In genomic region chr9:5568868-5569267, GRCh38 we compare ENCODE assay signal across 29 cellular contexts. TPM values are rescaled to one million over a fixed set of nuclear protein-coding genes. Genes with fewer than 3 reads are reported as not detected.
DNase-seq lines count a peak whose midpoint lies in the region; ATAC-seq lines count a peak whose summit lies in the region.
"Had no signal": no experiment of that assay in that cellular context is flagged by ENCODE, and none has a peak within 500 bp of the region (broad histone marks: within the 10 kb centered on the region; RNA-seq: fewer than 3 reads in every experiment).

No MANE protein-coding gene starts in this region.

- H3K4me2 ChIP-seq in mesenchymal stem cell (ENCODE audit: low read length, poor library complexity, severe bottlenecking) = no peak overlapping the region
- H3K4me2 ChIP-seq: neural progenitor cell had no signal

- H3K4me1 Mint-ChIP-seq in activated CD4-positive, alpha-beta T cell treated with anti-CD3 and anti-CD28 coated beads for 36 hours = peaks cover 15% of the 10 kb centered on the region
- peaks cover 17% of the 10 kb centered on the region for H3K4me1 Mint-ChIP-seq in activated CD4-positive, alpha-beta T cell treated with anti-CD3 and anti-CD28 coated beads, Interleukin-2, amount 10 ng/mL, durations not matched to agents 7 days and 5 days
- H3K4me1 Mint-ChIP-seq in T-cell = peaks cover 17 to 27% (median 20%) of the 10 kb centered on the region in 3 donors

- no peak overlapping the region for H3K18ac ChIP-seq in mesenchymal stem cell (ENCODE audit: low read depth in 1 of 2, low read length in 2 of 2)

- H3K4me1 ChIP-seq in mesenchymal stem cell (ENCODE audit: control insufficient read depth, insufficient read depth, low read depth, low read length) = peaks cover 4% of the 10 kb centered on the region
- H3K4me1 ChIP-seq: ascending aorta, neural progenitor cell, right lobe of liver had no signal

- intact Hi-C loops in activated CD4-positive, alpha-beta T cell treated with anti-CD3 and anti-CD28 coated beads for 36 hours (cut with DNase I, micrococcal nuclease) = loop anchor here in 1 of 2 experiments (5.0 kb wide), 1 partner anchor 47 kb away; no protein-coding TSS in a partner anchor
- intact Hi-C loops in left cardiac atrium (cut with DNase I) = no loop called here

- no peaks in the 10 kb centered on the region for H3K27me3 ChIP-seq in mesenchymal stem cell (ENCODE audit: control insufficient read depth in 1 of 2, insufficient read depth in 1 of 2, low read length in 2 of 2)
- H3K27me3 ChIP-seq: ascending aorta, left lung, neural progenitor cell, right lobe of liver had no signal

- H3K9me3 ChIP-seq in mesenchymal stem cell (ENCODE audit: control insufficient read depth, low read length) = no peaks in the 10 kb centered on the region
- H3K9me3 ChIP-seq: ascending aorta, left lung, right lobe of liver had no signal

- H3K23ac ChIP-seq in mesenchymal stem cell (ENCODE audit: low read length in 2 of 2) = no peak overlapping the region

- no peak overlapping the region for H3K9ac ChIP-seq in mesenchymal stem cell (ENCODE audit: low read length)
- H3K9ac ChIP-seq: neural progenitor cell had no signal

- no peak overlapping the region for H2BK120ac ChIP-seq in mesenchymal stem cell (ENCODE audit: low read depth, low read length)

- H2AK5ac ChIP-seq in mesenchymal stem cell (ENCODE audit: low read length, severe bottlenecking) = peak overlapping the region; percentile 81

- H3K27ac Mint-ChIP-seq in activated CD4-positive, alpha-beta T cell treated with anti-CD3 and anti-CD28 coated beads for 36 hours = peak overlapping the region; percentile 44
- H3K27ac Mint-ChIP-seq in activated CD4-positive, alpha-beta T cell treated with anti-CD3 and anti-CD28 coated beads, Interleukin-2, amount 10 ng/mL, durations not matched to agents 7 days and 5 days = no peak overlapping the region
- H3K27ac Mint-ChIP-seq in T-cell = peak overlapping the region; percentile 15 to 74
- H3K27ac Mint-ChIP-seq: activated CD4-positive, alpha-beta T cell treated with anti-CD3 and anti-CD28 coated beads, Interleukin-2, amount 10 ng/mL, durations not matched to agents 24 days and 14 days; immature natural killer cell; memory B cell; neural progenitor cell had no signal

- H2BK5ac ChIP-seq in mesenchymal stem cell (ENCODE audit: low read depth, low read length, poor library complexity, severe bottlenecking) = no peak overlapping the region

- no peaks in the 10 kb centered on the region for H3K79me1 ChIP-seq in mesenchymal stem cell (replicated peaks; ENCODE audit: low read length, poor library complexity, severe bottlenecking)

- no peaks in the 10 kb centered on the region for H3K27me3 Mint-ChIP-seq in activated CD4-positive, alpha-beta T cell treated with anti-CD3 and anti-CD28 coated beads for 36 hours
- H3K27me3 Mint-ChIP-seq in activated CD4-positive, alpha-beta T cell treated with anti-CD3 and anti-CD28 coated beads, Interleukin-2, amount 10 ng/mL, durations not matched to agents 7 days and 5 days = no peaks in the 10 kb centered on the region
- H3K27me3 Mint-ChIP-seq in T-cell = no peaks in the 10 kb centered on the region
- H3K27me3 Mint-ChIP-seq: activated CD4-positive, alpha-beta T cell treated with anti-CD3 and anti-CD28 coated beads, Interleukin-2, amount 10 ng/mL, durations not matched to agents 24 days and 14 days; memory B cell had no signal

- POLR2A ChIA-PET in activated CD4-positive, alpha-beta T cell treated with anti-CD3 and anti-CD28 coated beads for 36 hours (lab: Charles Lee) = no interaction called here
- POLR2A ChIA-PET in activated CD4-positive, alpha-beta T cell treated with anti-CD3 and anti-CD28 coated beads, Interleukin-2, amount 10 ng/mL, durations not matched to agents 7 days and 5 days (lab: Charles Lee) = no interaction called here
- POLR2A ChIA-PET in T-cell (lab: Charles Lee) = interaction anchor here in 1 of 2 donors (0.6 kb wide), 1 partner anchor 49 kb away, joined by 3 read pairs; no protein-coding TSS in a partner anchor

- no peak overlapping the region for H3K4me3 ChIP-seq in mesenchymal stem cell (ENCODE audit: insufficient read depth in 1 of 2, low read depth in 1 of 2, low read length in 2 of 2)
- H3K4me3 ChIP-seq: ascending aorta, left lung, neural progenitor cell, right lobe of liver had no signal

- H3K27ac ChIP-seq in mesenchymal stem cell (ENCODE audit: low read length, poor library complexity, severe bottlenecking) = no peak overlapping the region
- H3K27ac ChIP-seq: ascending aorta, left lung, neural progenitor cell, right lobe of liver had no signal

- H2AFZ ChIP-seq in mesenchymal stem cell (ENCODE audit: low read depth, low read length) = no peak overlapping the region
- H2AFZ ChIP-seq: neural progenitor cell had no signal

- no peak overlapping the region for H3K14ac ChIP-seq in mesenchymal stem cell (ENCODE audit: low read length in 2 of 2)

- H4K8ac ChIP-seq in mesenchymal stem cell (ENCODE audit: low read length) = no peak overlapping the region

- no peak overlapping the region for H3K4me3 Mint-ChIP-seq in activated CD4-positive, alpha-beta T cell treated with anti-CD3 and anti-CD28 coated beads for 36 hours
- no peak overlapping the region for H3K4me3 Mint-ChIP-seq in activated CD4-positive, alpha-beta T cell treated with anti-CD3 and anti-CD28 coated beads, Interleukin-2, amount 10 ng/mL, durations not matched to agents 7 days and 5 days
- peak overlapping the region in 1 of 3 donors; percentile 47 for H3K4me3 Mint-ChIP-seq in T-cell
- H3K4me3 Mint-ChIP-seq: activated CD4-positive, alpha-beta T cell treated with anti-CD3 and anti-CD28 coated beads, Interleukin-2, amount 10 ng/mL, durations not matched to agents 24 days and 14 days; immature natural killer cell; memory B cell; neural progenitor cell had no signal

- DNase-seq in activated CD4-positive, alpha-beta T cell treated with anti-CD3 and anti-CD28 coated beads for 36 hours = no peak
- DNase-seq in activated CD4-positive, alpha-beta T cell treated with anti-CD3 and anti-CD28 coated beads, Interleukin-2, amount 10 ng/mL, durations not matched to agents 7 days and 5 days = no peak
- DNase-seq in T-cell = no peak
- no peak for DNase-seq in mesenchymal stem cell
- DNase-seq in NCI-H146 treated with DMSO at 0.1 percent for 48 hours (lab: John Stamatoyannopoulos, UW; ENCODE audit: unreplicated experiment) = no peak
- DNase-seq in H4 (ENCODE audit: low spot score) = no peak
- no peak for DNase-seq in left cardiac atrium
- no peak for DNase-seq in NCI-H2227 treated with DMSO at 0.1 percent for 48 hours (lab: John Stamatoyannopoulos, UW)
- DNase-seq: 8988T; activated CD4-positive, alpha-beta T cell treated with anti-CD3 and anti-CD28 coated beads, Interleukin-2, amount 10 ng/mL, durations not matched to agents 24 days and 14 days; activated gamma-delta T cell; activated T-cell treated with anti-CD3 and anti-CD28 coated beads, Interleukin-2, amount 50 U/mL, for 1 hour; effector CD8-positive, alpha-beta T cell; EL; H7; immature natural killer cell; left lung; NCI-H1436 treated with DMSO at 0.1 percent for 48 hours; NCI-H2107; NCI-H446; NCI-H748 treated with DMSO at 0.1 percent for 48 hours; right lobe of liver; SIG-M5; stimulated activated CD4-positive, alpha-beta T cell treated with anti-CD3 and anti-CD28 coated beads, Interleukin-12 subunit alpha, Interleukin-12 subunit beta, amount 100 ng/mL, for 4 hours; stimulated activated CD4-positive, alpha-beta T cell treated with anti-CD3 and anti-CD28 coated beads, Interleukin-4, amount 100 ng/mL, for 24 hours; trophoblast cell had no signal

- no peaks in the 10 kb centered on the region for H3K9me3 Mint-ChIP-seq in activated CD4-positive, alpha-beta T cell treated with anti-CD3 and anti-CD28 coated beads for 36 hours (ENCODE audit: low read depth)
- no peaks in the 10 kb centered on the region for H3K9me3 Mint-ChIP-seq in activated CD4-positive, alpha-beta T cell treated with anti-CD3 and anti-CD28 coated beads, Interleukin-2, amount 10 ng/mL, durations not matched to agents 7 days and 5 days
- no peaks in the 10 kb centered on the region for H3K9me3 Mint-ChIP-seq in T-cell
- H3K9me3 Mint-ChIP-seq: memory B cell, neural progenitor cell had no signal

- no peaks in the 10 kb centered on the region for H3K36me3 Mint-ChIP-seq in activated CD4-positive, alpha-beta T cell treated with anti-CD3 and anti-CD28 coated beads for 36 hours (ENCODE audit: low read depth)
- H3K36me3 Mint-ChIP-seq in activated CD4-positive, alpha-beta T cell treated with anti-CD3 and anti-CD28 coated beads, Interleukin-2, amount 10 ng/mL, durations not matched to agents 7 days and 5 days (ENCODE audit: low read depth) = peaks cover 25% of the 10 kb centered on the region
- H3K36me3 Mint-ChIP-seq in T-cell = peaks cover 3% of the 10 kb centered on the region
- H3K36me3 Mint-ChIP-seq: neural progenitor cell had no signal

- no peak overlapping the region for H2BK12ac ChIP-seq in mesenchymal stem cell (ENCODE audit: low read length in 2 of 2)

- CTCF ChIA-PET in activated CD4-positive, alpha-beta T cell treated with anti-CD3 and anti-CD28 coated beads for 36 hours (lab: Charles Lee) = no interaction called here
- CTCF ChIA-PET in activated CD4-positive, alpha-beta T cell treated with anti-CD3 and anti-CD28 coated beads, Interleukin-2, amount 10 ng/mL, durations not matched to agents 7 days and 5 days (lab: Charles Lee) = interaction anchor here (2.3 kb wide), 1 partner anchor 11 kb away, joined by 15 read pairs; no protein-coding TSS in a partner anchor
- CTCF ChIA-PET in T-cell (lab: Charles Lee) = interaction anchor here in 1 of 2 donors (0.6 kb wide), 1 partner anchor 239 kb away, joined by 4 read pairs; no protein-coding TSS in a partner anchor

- H3K36me3 ChIP-seq in mesenchymal stem cell (ENCODE audit: control insufficient read depth in 1 of 2, insufficient read depth in 2 of 2, low read depth in 1 of 2, low read length in 2 of 2) = peaks cover 0 to 31% of the 10 kb centered on the region in 2 experiments
- H3K36me3 ChIP-seq: ascending aorta, left lung, neural progenitor cell had no signal

- ATAC-seq in activated CD4-positive, alpha-beta T cell treated with anti-CD3 and anti-CD28 coated beads for 36 hours = no peak
- ATAC-seq in T-cell (replicated peaks in 1 of 4) = peak in 3 of 4 experiments; percentile 39 to 74 (median 58)
- no peak for ATAC-seq in left cardiac atrium

- no peak overlapping the region for H3K4ac ChIP-seq in mesenchymal stem cell (ENCODE audit: low read depth in 1 of 2, low read length in 2 of 2)

- WGBS in mesenchymal stem cell = 65% methylated on average over 2 of the region's 2 CpGs

- no peak overlapping the region for H2BK15ac ChIP-seq in mesenchymal stem cell (ENCODE audit: low read depth, poor library complexity, severe bottlenecking)

- no peak overlapping the region for H4K91ac ChIP-seq in mesenchymal stem cell (ENCODE audit: low read length)

RNA-seq across cellular contexts. Expression of gene PDCD1LG2, which starts 58.5 kb away (rescaled TPM):
- under 1 TPM; 0.43 to 0.81 TPM for total RNA-seq in activated CD4-positive, alpha-beta T cell treated with anti-CD3 and anti-CD28 coated beads for 36 hours
- total RNA-seq in activated CD4-positive, alpha-beta T cell treated with anti-CD3 and anti-CD28 coated beads, Interleukin-2, amount 10 ng/mL, durations not matched to agents 7 days and 5 days = 1 to 10 TPM; 2.2 TPM
- total RNA-seq in T-cell = under 1 TPM; 0.14 to 0.76 (median 0.40) TPM
- 15.2 TPM for polyA plus RNA-seq in mesenchymal stem cell (2013, experiment 1 of 2)
- 15.5 TPM for polyA plus RNA-seq in mesenchymal stem cell (2013, experiment 2 of 2)
- total RNA-seq in H4 (2014; rRNA removed; shearing (Covaris generic)) = 1.9 TPM in 1 of 2 replicates, not detected in the other
- 1 to 10 TPM; 3.3 to 3.6 TPM for total RNA-seq in left cardiac atrium
- total RNA-seq: H7 had no signal

Comparison
In these comparisons a context has a peak if more than half of its experiments do, and no peak if none do; other contexts are left out.
1. ATAC-seq: peak in T-cell (3 of 4); none in activated CD4-positive, alpha-beta T cell treated with anti-CD3 and anti-CD28 coated beads for 36 hours (single experiment) and left cardiac atrium (0 of 2).